8 cellular contexts compared by ENCODE assay signal in genomic region chr6:33428219-33428890, GRCh38. TPM values are rescaled to one million over a fixed set of nuclear protein-coding genes. Genes with fewer than 3 reads are reported as not detected.
DNase-seq lines count a peak whose midpoint lies in the region; ATAC-seq and TF ChIP-seq lines count a peak whose summit lies in the region.

No MANE protein-coding gene starts in this region.

- peaks cover 89% of the 10 kb centered on the region for H3K4me1 Mint-ChIP-seq in brain

- TF ChIP-seq CTCF in GM12874 (IDR thresholded peaks at IDR 0.05; ENCODE audit: insufficient read depth, low read depth, low read length) (peak; percentile 52), brain (conservative IDR thresholded peaks at IDR 0.05) (peak; percentile 36 to 57)

- H3K4me3 Mint-ChIP-seq in brain, result peak overlapping the region; percentile 84 to 97 (median 91)

- H3K27me3 Mint-ChIP-seq in brain, result peaks cover 11% of the 10 kb centered on the region

- H3K9me3 Mint-ChIP-seq in brain, result no peaks in the 10 kb centered on the region

- peak; percentile 37 for DNase-seq in AG08395 (ENCODE audit: low spot score)
- peak; percentile 35 for DNase-seq in RPMI7951 (ENCODE audit: low read depth)
- DNase-seq in kidney tubule cell (ENCODE audit: low spot score), result peak; percentile 59
- DNase-seq in stimulated activated naive CD8-positive, alpha-beta T cell treated with anti-CD3 and anti-CD28 coated beads, Interleukin-15, Interleukin-2, amounts not matched to agents 100 U/mL and 50 U/mL, for 24 hours, result peak; percentile 51
- DNase-seq in NCI-H1092 treated with DMSO at 0.1 percent for 48 hours (lab: John Stamatoyannopoulos, UW), result no peak

- peaks cover 18% of the 10 kb centered on the region for H3K36me3 Mint-ChIP-seq in brain

- peak; percentile 24 for ATAC-seq in stimulated activated naive CD8-positive, alpha-beta T cell treated with anti-CD3 and anti-CD28 coated beads, Interleukin-15, Interleukin-2, amounts not matched to agents 100 U/mL and 50 U/mL, for 24 hours
- ATAC-seq in GM19035 (IDR thresholded peaks at IDR 0.05; ENCODE audit: unreplicated experiment), result no peak

- peak overlapping the region; percentile 94 to 99 (median 97) for H3K27ac Mint-ChIP-seq in brain

RNA-seq across cellular contexts. Expression of gene SYNGAP1, which starts 8.5 kb away (rescaled TPM):
- 1.4 and 2.4 TPM in 2 replicates for total RNA-seq in RPMI7951 (2014; rRNA removed; shearing (Covaris generic))
- 40.7 TPM for polyA plus RNA-seq in brain (ENCODE audit: insufficient read depth, low read depth, low replicate concordance)

RNA-seq across cellular contexts. Expression of gene CUTA, which starts 10.4 kb away (rescaled TPM):
- total RNA-seq in RPMI7951 (2014; rRNA removed; shearing (Covaris generic)), result 250 and 282 TPM in 2 replicates
- 837 TPM for polyA plus RNA-seq in brain (ENCODE audit: insufficient read depth, low read depth, low replicate concordance)

RNA-seq across cellular contexts. Expression of gene PHF1, which starts 17.5 kb away (rescaled TPM):
- total RNA-seq in RPMI7951 (2014; rRNA removed; shearing (Covaris generic)), result 23.2 and 23.5 TPM in 2 replicates
- 115 TPM for polyA plus RNA-seq in brain (ENCODE audit: insufficient read depth, low read depth, low replicate concordance)

RNA-seq across cellular contexts. Expression of gene ZBTB9, which starts 26.0 kb away (rescaled TPM):
- 7.4 and 7.5 TPM in 2 replicates for total RNA-seq in RPMI7951 (2014; rRNA removed; shearing (Covaris generic))
- polyA plus RNA-seq in brain (ENCODE audit: insufficient read depth, low read depth, low replicate concordance), result 10.7 TPM

RNA-seq across cellular contexts. Expression of gene KIFC1, which starts 36.7 kb away (rescaled TPM):
- 125 and 128 TPM in 2 replicates for total RNA-seq in RPMI7951 (2014; rRNA removed; shearing (Covaris generic))
- polyA plus RNA-seq in brain (ENCODE audit: insufficient read depth, low read depth, low replicate concordance), result 89.6 TPM
